Comparison of ENCODE assay signal across 8 cellular contexts in genomic region chr17:75832652-75833400, GRCh38. TPM values are rescaled to one million over a fixed set of nuclear protein-coding genes. Genes with fewer than 3 reads are reported as not detected.
A peak's percentile ranks its signal among the peaks of the same experiment; 100 is the strongest.
DNase-seq lines count a peak whose midpoint lies in the region; ATAC-seq and TF ChIP-seq lines count a peak whose summit lies in the region.

No MANE protein-coding gene starts in this region.

- TF ChIP-seq CTCF in CD4-positive, alpha-beta T cell (IDR thresholded peaks at IDR 0.05), result no peak

- H3K4me3 ChIP-seq in HUES64 (ENCODE audit: low read length) (peak overlapping the region; percentile 30), mesendoderm (ENCODE audit: low read length) (no peak overlapping the region)

- no peaks in the 10 kb centered on the region for H3K27me3 ChIP-seq in CD4-positive, alpha-beta T cell (ENCODE audit: control insufficient read depth, insufficient read depth, low read length)
- no peaks in the 10 kb centered on the region for H3K27me3 ChIP-seq in HUES64 (ENCODE audit: insufficient read depth, low read length)
- H3K27me3 ChIP-seq in mesendoderm (ENCODE audit: insufficient read depth, low read length, poor library complexity), result no peaks in the 10 kb centered on the region

- H3K79me2 ChIP-seq in mesendoderm (ENCODE audit: control insufficient read depth, insufficient read depth, low read length), result no peaks in the 10 kb centered on the region

- H3K27ac Mint-ChIP-seq in CD4-positive, alpha-beta T cell, result peak overlapping the region; percentile 94
- H3K27ac Mint-ChIP-seq in activated naive CD8-positive, alpha-beta T cell treated with anti-CD3 and anti-CD28 coated beads, Interleukin-2, amount 10 ng/mL, durations not matched to agents 7 days and 5 days, result peak overlapping the region; percentile 92

- peak overlapping the region; percentile 75 for H3K27ac ChIP-seq in CD4-positive, alpha-beta T cell (ENCODE audit: low read depth, low read length)
- H3K27ac ChIP-seq in HUES64 (ENCODE audit: low read depth, low read length) (peak overlapping the region; percentile 63; the same call in 1 of the 2 replicates), mesendoderm (ENCODE audit: low read depth, low read length) (no peak overlapping the region)

- no peak overlapping the region for H2BK120ac ChIP-seq in mesendoderm (ENCODE audit: low read depth, low read length)

- H3K23ac ChIP-seq in mesendoderm (ENCODE audit: low read length), result no peak overlapping the region

- H3K9ac ChIP-seq in HUES64 (ENCODE audit: low read depth, low read length) (peak overlapping the region; percentile 30; the same call in 1 of the 2 replicates), mesendoderm (ENCODE audit: low read length) (peak overlapping the region; percentile 60)

- H3K4me1 ChIP-seq in HUES64 (ENCODE audit: insufficient read depth, low read length) (peaks cover 18% of the 10 kb centered on the region), mesendoderm (ENCODE audit: control insufficient read depth, low read depth, low read length) (peaks cover 8% of the 10 kb centered on the region)

- peaks cover 35% of the 10 kb centered on the region for H3K4me1 Mint-ChIP-seq in CD4-positive, alpha-beta T cell (ENCODE audit: low read depth)
- peaks cover 33% of the 10 kb centered on the region for H3K4me1 Mint-ChIP-seq in activated naive CD8-positive, alpha-beta T cell treated with anti-CD3 and anti-CD28 coated beads, Interleukin-2, amount 10 ng/mL, durations not matched to agents 7 days and 5 days

- peak; percentile 54 for ATAC-seq in CD4-positive, alpha-beta T cell (ENCODE audit: poor library complexity)
- ATAC-seq in activated naive CD8-positive, alpha-beta T cell treated with anti-CD3 and anti-CD28 coated beads, Interleukin-2, amount 10 ng/mL, durations not matched to agents 7 days and 5 days (ENCODE audit: low read depth), result peak; percentile 69
- no peak for ATAC-seq in GM18502 (IDR thresholded peaks at IDR 0.05; ENCODE audit: poor library complexity, unreplicated experiment)
- ATAC-seq in GM18519 (IDR thresholded peaks at IDR 0.05; ENCODE audit: low FRiP score, unreplicated experiment), result no peak

- no peaks in the 10 kb centered on the region for H3K79me1 ChIP-seq in mesendoderm (ENCODE audit: low read length)

- no peaks in the 10 kb centered on the region for H3K36me3 ChIP-seq in HUES64 (ENCODE audit: insufficient read depth, low read length)
- no peaks in the 10 kb centered on the region for H3K36me3 ChIP-seq in mesendoderm (ENCODE audit: control insufficient read depth, insufficient read depth, low read length)

- H3K4ac ChIP-seq in mesendoderm (ENCODE audit: low read depth, low read length), result no peak overlapping the region

- WGBS in HUES64, result 35% methylated on average over 18 of the region's 20 CpGs
- no CpG with 5 or more reads among the region's 20 CpGs for WGBS in mesendoderm (ENCODE audit: extremely low coverage, insufficient coverage, low lambda C conversion rate)

- H3K36me3 Mint-ChIP-seq in CD4-positive, alpha-beta T cell (ENCODE audit: low read depth), result peaks cover 54% of the 10 kb centered on the region
- peaks cover 13% of the 10 kb centered on the region for H3K36me3 Mint-ChIP-seq in activated naive CD8-positive, alpha-beta T cell treated with anti-CD3 and anti-CD28 coated beads, Interleukin-2, amount 10 ng/mL, durations not matched to agents 7 days and 5 days

- peak overlapping the region; percentile 89 for H3K56ac ChIP-seq in mesendoderm (ENCODE audit: low read length)

- H3K27me3 Mint-ChIP-seq in CD4-positive, alpha-beta T cell, result no peaks in the 10 kb centered on the region
- H3K27me3 Mint-ChIP-seq in activated naive CD8-positive, alpha-beta T cell treated with anti-CD3 and anti-CD28 coated beads, Interleukin-2, amount 10 ng/mL, durations not matched to agents 7 days and 5 days, result no peaks in the 10 kb centered on the region

- no peak overlapping the region for H2AK5ac ChIP-seq in mesendoderm (ENCODE audit: low read length)

- H2BK5ac ChIP-seq in mesendoderm (ENCODE audit: low read length), result no peak overlapping the region

- H4K5ac ChIP-seq in mesendoderm (ENCODE audit: low read length), result no peak overlapping the region

- H3K9me3 ChIP-seq in CD4-positive, alpha-beta T cell (ENCODE audit: control insufficient read depth, low read length), result no peaks in the 10 kb centered on the region
- no peaks in the 10 kb centered on the region for H3K9me3 ChIP-seq in HUES64 (ENCODE audit: insufficient read depth, low read depth, low read length)

- peak overlapping the region; percentile 18 for H3K18ac ChIP-seq in mesendoderm (ENCODE audit: low read length)

- no peaks in the 10 kb centered on the region for H3K9me3 Mint-ChIP-seq in CD4-positive, alpha-beta T cell
- H3K9me3 Mint-ChIP-seq in activated naive CD8-positive, alpha-beta T cell treated with anti-CD3 and anti-CD28 coated beads, Interleukin-2, amount 10 ng/mL, durations not matched to agents 7 days and 5 days, result no peaks in the 10 kb centered on the region

- POLR2A ChIA-PET in CD4-positive, alpha-beta T cell (lab: Charles Lee), result interaction anchor here (0.6 to 4.2 kb wide), 16 partner anchors 9 to 164 kb away, joined by 3 to 29 read pairs (median 4); partner anchors contain the start of genes UNC13D, UNK and WBP2
- POLR2A ChIA-PET in activated naive CD8-positive, alpha-beta T cell treated with anti-CD3 and anti-CD28 coated beads, Interleukin-2, amount 10 ng/mL, durations not matched to agents 7 days and 5 days (lab: Charles Lee), result interaction anchor here (0.6 to 5.6 kb wide), 23 partner anchors 9 to 405 kb away, joined by 3 to 75 read pairs (median 5); partner anchors contain the start of genes TRIM65, UNC13D, UNK and WBP2

- no peak overlapping the region for H4K8ac ChIP-seq in mesendoderm (ENCODE audit: low read depth, low read length)

- intact Hi-C loops in CD4-positive, alpha-beta T cell (cut with DNase I, micrococcal nuclease), result loop anchor here in 1 of 2 experiments (2.0 kb wide), 1 partner anchor 48 kb away; the partner anchor contains the start of gene UNK

- H3K4me3 Mint-ChIP-seq in CD4-positive, alpha-beta T cell, result peak overlapping the region; percentile 56
- H3K4me3 Mint-ChIP-seq in activated naive CD8-positive, alpha-beta T cell treated with anti-CD3 and anti-CD28 coated beads, Interleukin-2, amount 10 ng/mL, durations not matched to agents 7 days and 5 days, result peak overlapping the region; percentile 79

- DNase-seq in CD4-positive, alpha-beta T cell, result peak in 4 of 10 experiments; percentile 20 to 44 (median 30)
- peak; percentile 68 for DNase-seq in activated naive CD8-positive, alpha-beta T cell treated with anti-CD3 and anti-CD28 coated beads, Interleukin-2, amount 10 ng/mL, durations not matched to agents 7 days and 5 days
- DNase-seq in mesendoderm (peak; percentile 88), midbrain (lab: John Stamatoyannopoulos, UW) (no peak)
- no peak for DNase-seq in effector CD8-positive, alpha-beta T cell (lab: John Stamatoyannopoulos, UW)

- CTCF ChIA-PET in CD4-positive, alpha-beta T cell (lab: Charles Lee), result interaction anchor here (1.0 to 1.6 kb wide), 6 partner anchors 23 to 85 kb away, joined by 3 to 5 read pairs (median 4); partner anchors contain the start of genes TRIM65 and WBP2

- no peak overlapping the region for H2BK15ac ChIP-seq in mesendoderm (replicated peaks; ENCODE audit: low read depth)

- peak overlapping the region; percentile 58 for H3K4me2 ChIP-seq in mesendoderm (ENCODE audit: low read length)

RNA-seq across cellular contexts. Expression of gene UNC13D, which starts 11.4 kb away (rescaled TPM):
- 100 to 1,000 TPM; 110 to 112 TPM for total RNA-seq in CD4-positive, alpha-beta T cell
- 3.7 TPM for polyA plus RNA-seq in HUES64 (2013, experiment 1 of 2)
- polyA plus RNA-seq in HUES64 (2013, experiment 2 of 2), result 4.8 TPM
- total RNA-seq in activated naive CD8-positive, alpha-beta T cell treated with anti-CD3 and anti-CD28 coated beads, Interleukin-2, amount 10 ng/mL, durations not matched to agents 7 days and 5 days, result 100 to 1,000 TPM; 221 to 222 TPM
- 2.1 TPM for polyA plus RNA-seq in mesendoderm (2013, experiment 1 of 2)
- polyA plus RNA-seq in mesendoderm (2013, experiment 2 of 2), result 2.4 TPM

RNA-seq across cellular contexts. Expression of gene WBP2, which starts 22.3 kb away (rescaled TPM):
- total RNA-seq in CD4-positive, alpha-beta T cell, result 100 to 1,000 TPM in 1 of 2 experiments, 10 to 100 TPM in 1; 98.5 to 114 TPM
- 52.7 TPM for polyA plus RNA-seq in HUES64 (2013, experiment 1 of 2)
- polyA plus RNA-seq in HUES64 (2013, experiment 2 of 2), result 68.0 TPM
- total RNA-seq in activated naive CD8-positive, alpha-beta T cell treated with anti-CD3 and anti-CD28 coated beads, Interleukin-2, amount 10 ng/mL, durations not matched to agents 7 days and 5 days, result 100 to 1,000 TPM; 107 TPM
- polyA plus RNA-seq in mesendoderm (2013, experiment 1 of 2), result 70.2 TPM
- 71.9 TPM for polyA plus RNA-seq in mesendoderm (2013, experiment 2 of 2)

RNA-seq across cellular contexts. Expression of gene TRIM47, which starts 45.6 kb away (rescaled TPM):
- 1 to 10 TPM; 2.3 to 2.8 TPM for total RNA-seq in CD4-positive, alpha-beta T cell
- 2.8 TPM for polyA plus RNA-seq in HUES64 (2013, experiment 1 of 2)
- polyA plus RNA-seq in HUES64 (2013, experiment 2 of 2), result 4.8 TPM
- total RNA-seq in activated naive CD8-positive, alpha-beta T cell treated with anti-CD3 and anti-CD28 coated beads, Interleukin-2, amount 10 ng/mL, durations not matched to agents 7 days and 5 days, result 10 to 100 TPM; 23.2 to 27.9 TPM
- polyA plus RNA-seq in mesendoderm (2013, experiment 1 of 2), result 1.5 TPM
- 2.1 TPM for polyA plus RNA-seq in mesendoderm (2013, experiment 2 of 2)

RNA-seq across cellular contexts. Expression of gene UNK, which starts 48.2 kb away (rescaled TPM):
- 10 to 100 TPM; 33.7 to 36.1 TPM for total RNA-seq in CD4-positive, alpha-beta T cell
- polyA plus RNA-seq in HUES64 (2013, experiment 1 of 2), result 28.9 TPM
- polyA plus RNA-seq in HUES64 (2013, experiment 2 of 2), result 35.5 TPM
- 10 to 100 TPM; 37.4 to 39.8 TPM for total RNA-seq in activated naive CD8-positive, alpha-beta T cell treated with anti-CD3 and anti-CD28 coated beads, Interleukin-2, amount 10 ng/mL, durations not matched to agents 7 days and 5 days
- 26.1 TPM for polyA plus RNA-seq in mesendoderm (2013, experiment 1 of 2)
- polyA plus RNA-seq in mesendoderm (2013, experiment 2 of 2), result 24.3 TPM

Comparison
In these comparisons a context has a peak if more than half of its experiments do, and no peak if none do; other contexts are left out.
1. ATAC-seq: peak in CD4-positive, alpha-beta T cell (single experiment) and activated naive CD8-positive, alpha-beta T cell treated with anti-CD3 and anti-CD28 coated beads, Interleukin-2, amount 10 ng/mL, durations not matched to agents 7 days and 5 days (single experiment); none in GM18502 (single experiment) and GM18519 (single experiment).
2. DNase-seq: peak in activated naive CD8-positive, alpha-beta T cell treated with anti-CD3 and anti-CD28 coated beads, Interleukin-2, amount 10 ng/mL, durations not matched to agents 7 days and 5 days (single experiment) and mesendoderm (single experiment); none in midbrain (single experiment) and effector CD8-positive, alpha-beta T cell (single experiment).
3. RNA of gene TRIM47, which starts 45.6 kb away (total RNA-seq): 23.2 to 27.9 TPM in activated naive CD8-positive, alpha-beta T cell treated with anti-CD3 and anti-CD28 coated beads, Interleukin-2, amount 10 ng/mL, durations not matched to agents 7 days and 5 days; 2.3 to 2.8 TPM in CD4-positive, alpha-beta T cell; every median in the first group is over 4 times any median in the second.